ENCODE assay signal across 12 cellular contexts in the genomic region with DNA sequence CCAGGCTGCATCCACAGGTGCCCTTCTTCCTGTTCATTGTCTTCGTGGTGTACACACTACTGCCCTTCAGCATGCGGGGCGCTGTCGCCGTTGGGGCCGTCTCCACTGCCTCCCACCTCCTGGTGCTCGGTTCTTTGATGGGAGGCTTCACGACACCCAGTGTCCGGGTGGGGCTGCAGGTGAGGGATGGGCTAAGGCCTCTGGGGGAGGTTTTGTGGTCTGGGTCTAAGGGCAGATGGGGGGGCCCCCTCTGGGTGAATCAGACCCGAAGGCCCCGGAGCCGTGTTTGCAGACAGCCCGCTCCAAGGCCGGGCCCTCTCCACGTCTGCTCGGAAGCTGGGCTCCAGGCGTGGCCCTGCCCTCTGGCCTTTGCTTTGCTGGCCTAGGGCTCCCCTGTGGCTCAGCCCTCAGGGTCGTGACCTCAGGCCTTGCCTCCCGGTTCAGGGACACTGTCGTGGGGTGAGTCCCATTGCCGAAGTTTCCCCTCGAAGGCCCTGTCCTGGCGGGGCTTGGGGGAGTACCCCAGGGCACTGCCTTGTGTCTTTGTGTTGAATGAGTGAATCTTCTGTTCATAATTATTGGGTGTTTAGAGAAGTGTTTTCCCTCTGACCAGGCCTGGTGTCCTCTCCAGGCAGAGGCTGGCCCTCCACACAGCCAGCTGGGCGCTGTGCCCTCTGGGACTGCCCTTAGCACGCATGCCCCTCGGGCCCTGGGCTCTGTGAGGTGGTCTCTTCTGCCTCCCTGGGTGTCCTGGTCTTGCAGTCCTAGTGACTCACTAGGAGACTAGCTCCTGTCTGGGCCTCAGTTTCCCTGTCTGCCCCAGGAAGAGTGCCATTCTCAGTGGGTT.
"Had no signal": no experiment of that assay in that cellular context is flagged by ENCODE, and none has a peak within 500 bp of the region (broad histone marks: within the 10 kb centered on the region; RNA-seq: fewer than 3 reads in every experiment).

No MANE protein-coding gene starts in this region.

- H3K27me3 Mint-ChIP-seq: activated CD4-positive, alpha-beta memory T cell treated with anti-CD3 and anti-CD28 coated beads for 36 hours; activated CD4-positive, alpha-beta T cell treated with anti-CD3 and anti-CD28 coated beads for 36 hours had no signal

- H3K9me3 Mint-ChIP-seq: activated CD4-positive, alpha-beta memory T cell treated with anti-CD3 and anti-CD28 coated beads for 36 hours; activated T-helper 1 cell treated with anti-CD3 and anti-CD28 coated beads, Interleukin-12 subunit alpha, Interleukin-12 subunit beta, Interleukin-2, Interleukin-4 antibody, amounts not matched to agents 30 ng/mL and 10 ng/mL and 1 ng/mL, durations not matched to agents 14 hours and 24 hours and 36 hours had no signal

- DNase-seq: activated CD4-positive, alpha-beta memory T cell treated with anti-CD3 and anti-CD28 coated beads for 36 hours; activated CD4-positive, alpha-beta T cell treated with anti-CD3 and anti-CD28 coated beads for 36 hours; adrenal gland; hippocampal formation; left ventricle myocardium superior; mesenchymal stem cell; ovary; stimulated activated CD4-positive, alpha-beta T cell treated with anti-CD3 and anti-CD28 coated beads, Interleukin-12 subunit alpha, Interleukin-12 subunit beta, amount 100 ng/mL, for 4 hours; stimulated activated CD4-positive, alpha-beta T cell treated with anti-CD3 and anti-CD28 coated beads, Interleukin-2, amount 100 ng/mL, for 24 hours; substantia nigra; T-helper 2 cell had no signal

- H3K27ac Mint-ChIP-seq: activated CD4-positive, alpha-beta memory T cell treated with anti-CD3 and anti-CD28 coated beads for 36 hours; activated T-helper 1 cell treated with anti-CD3 and anti-CD28 coated beads, Interleukin-12 subunit alpha, Interleukin-12 subunit beta, Interleukin-2, Interleukin-4 antibody, amounts not matched to agents 30 ng/mL and 10 ng/mL and 1 ng/mL, durations not matched to agents 14 hours and 24 hours and 36 hours had no signal

- ATAC-seq: activated CD4-positive, alpha-beta T cell treated with anti-CD3 and anti-CD28 coated beads for 36 hours; left ventricle myocardium superior had no signal

- H3K4me3 Mint-ChIP-seq: activated CD4-positive, alpha-beta memory T cell treated with anti-CD3 and anti-CD28 coated beads for 36 hours; activated CD4-positive, alpha-beta T cell treated with anti-CD3 and anti-CD28 coated beads for 36 hours; activated T-helper 1 cell treated with anti-CD3 and anti-CD28 coated beads, Interleukin-12 subunit alpha, Interleukin-12 subunit beta, Interleukin-2, Interleukin-4 antibody, amounts not matched to agents 30 ng/mL and 10 ng/mL and 1 ng/mL, durations not matched to agents 14 hours and 24 hours and 36 hours had no signal
